Comparison of ENCODE assay signal across 8 cellular contexts in genomic region chr2:86193901-86194567, GRCh38. TPM values are rescaled to one million over a fixed set of nuclear protein-coding genes. Genes with fewer than 3 reads are reported as not detected.
DNase-seq lines count a peak whose midpoint lies in the region; ATAC-seq and TF ChIP-seq lines count a peak whose summit lies in the region.

No MANE protein-coding gene starts in this region.

- WGBS in liver, result 72% methylated on average over 7 of the region's 7 CpGs

- H3K27ac ChIP-seq in right atrium auricular region, result peak overlapping the region; percentile 100
- H3K27ac ChIP-seq in liver (ENCODE audit: low read depth in 1 of 2, low read length in 2 of 2), result peak overlapping the region in 1 of 2 donors; percentile 96
- H3K27ac ChIP-seq in uterus, result peak overlapping the region; percentile 98 to 99

- peaks cover 0 to 63% of the 10 kb centered on the region in 2 donors for H3K4me1 ChIP-seq in right atrium auricular region
- H3K4me1 ChIP-seq in liver (ENCODE audit: control insufficient read depth in 4 of 4, insufficient read depth in 4 of 4, low read length in 3 of 4), result peaks cover 5 to 32% (median 22%) of the 10 kb centered on the region in 4 donors
- peaks cover 0 to 7% of the 10 kb centered on the region in 2 donors for H3K4me1 ChIP-seq in uterus

- TF ChIP-seq CTCF in right atrium auricular region (IDR thresholded peaks at IDR 0.05) (no peak), liver (IDR thresholded peaks at IDR 0.05; ENCODE audit: low read depth, low read length, missing input control) (no peak), uterus (IDR thresholded peaks at IDR 0.05) (no peak)

- TF ChIP-seq RAD21 in liver (IDR thresholded peaks at IDR 0.05), result no peak

- peak overlapping the region; percentile 94 to 97 for H3K4me3 ChIP-seq in right atrium auricular region
- peak overlapping the region; percentile 65 to 83 (median 83) for H3K4me3 ChIP-seq in liver (ENCODE audit: low read depth in 1 of 3, low read length in 3 of 3)
- H3K4me3 ChIP-seq in uterus, result peak overlapping the region; percentile 94 to 97

- no peak overlapping the region for H3K9ac ChIP-seq in liver (ENCODE audit: low read depth in 1 of 2, low read length in 2 of 2)

- DNase-seq in right atrium auricular region (ENCODE audit: low spot score) (no peak), left ventricle myocardium superior (no peak), uterus (no peak), DMS153 (lab: John Stamatoyannopoulos, UW) (no peak), cerebellum (ENCODE audit: low spot score) (no peak), Ammon's horn (ENCODE audit: low spot score) (no peak)
- DNase-seq in activated naive CD8-positive, alpha-beta T cell treated with anti-CD3 and anti-CD28 coated beads, Interleukin-2, amount 10 ng/mL, durations not matched to agents 7 days and 5 days, result no peak

- no peak for ATAC-seq in left ventricle myocardium superior
- no peak for ATAC-seq in activated naive CD8-positive, alpha-beta T cell treated with anti-CD3 and anti-CD28 coated beads, Interleukin-2, amount 10 ng/mL, durations not matched to agents 7 days and 5 days (ENCODE audit: low read depth)

- peaks cover 43% of the 10 kb centered on the region for H3K4me1 Mint-ChIP-seq in activated naive CD8-positive, alpha-beta T cell treated with anti-CD3 and anti-CD28 coated beads, Interleukin-2, amount 10 ng/mL, durations not matched to agents 7 days and 5 days

- H3K27me3 ChIP-seq in right atrium auricular region, result no peaks in the 10 kb centered on the region
- no peaks in the 10 kb centered on the region for H3K27me3 ChIP-seq in liver (ENCODE audit: control insufficient read depth in 4 of 4, insufficient read depth in 4 of 4, low read length in 3 of 4)
- H3K27me3 ChIP-seq in uterus, result no peaks in the 10 kb centered on the region

- H3K4me3 Mint-ChIP-seq in activated naive CD8-positive, alpha-beta T cell treated with anti-CD3 and anti-CD28 coated beads, Interleukin-2, amount 10 ng/mL, durations not matched to agents 7 days and 5 days, result peak overlapping the region; percentile 96

- intact Hi-C loops in left ventricle myocardium superior (cut with micrococcal nuclease) (no loop called here), uterus (cut with DNase I; ENCODE audit: low total_unique reads) (no loop called here)

- peaks cover 4% of the 10 kb centered on the region for H3K36me3 ChIP-seq in right atrium auricular region
- H3K36me3 ChIP-seq in liver (ENCODE audit: control insufficient read depth in 4 of 4, insufficient read depth in 3 of 4, low read depth in 1 of 4, low read length in 3 of 4), result peaks cover 0 to 2% (median 0%) of the 10 kb centered on the region in 4 donors
- no peaks in the 10 kb centered on the region for H3K36me3 ChIP-seq in uterus

- H3K27me3 Mint-ChIP-seq in activated naive CD8-positive, alpha-beta T cell treated with anti-CD3 and anti-CD28 coated beads, Interleukin-2, amount 10 ng/mL, durations not matched to agents 7 days and 5 days, result no peaks in the 10 kb centered on the region

- H3K9me3 ChIP-seq in right atrium auricular region, result no peaks in the 10 kb centered on the region
- no peaks in the 10 kb centered on the region for H3K9me3 ChIP-seq in liver (ENCODE audit: control insufficient read depth in 4 of 4, low read length in 3 of 4)
- H3K9me3 ChIP-seq in uterus, result no peaks in the 10 kb centered on the region

- peaks cover 25% of the 10 kb centered on the region for H3K36me3 Mint-ChIP-seq in activated naive CD8-positive, alpha-beta T cell treated with anti-CD3 and anti-CD28 coated beads, Interleukin-2, amount 10 ng/mL, durations not matched to agents 7 days and 5 days

- no peak for TF ChIP-seq POLR2A in uterus (IDR thresholded peaks at IDR 0.05)

- POLR2A ChIA-PET in activated naive CD8-positive, alpha-beta T cell treated with anti-CD3 and anti-CD28 coated beads, Interleukin-2, amount 10 ng/mL, durations not matched to agents 7 days and 5 days (lab: Charles Lee), result interaction anchor here (0.6 to 3.2 kb wide), 5 partner anchors 9 to 870 kb away, joined by 3 to 38 read pairs (median 5); partner anchors contain the start of genes KDM3A, POLR1A and PTCD3

- peak overlapping the region; percentile 82 for H3K27ac Mint-ChIP-seq in activated naive CD8-positive, alpha-beta T cell treated with anti-CD3 and anti-CD28 coated beads, Interleukin-2, amount 10 ng/mL, durations not matched to agents 7 days and 5 days

- H3K9me3 Mint-ChIP-seq in activated naive CD8-positive, alpha-beta T cell treated with anti-CD3 and anti-CD28 coated beads, Interleukin-2, amount 10 ng/mL, durations not matched to agents 7 days and 5 days, result no peaks in the 10 kb centered on the region

TF ChIP-seq in liver, 16 proteins besides CTCF, POLR2A, EP300 and RAD21:
- no peak for TF ChIP-seq FOXA1 (IDR thresholded peaks at IDR 0.05)
- TF ChIP-seq HNF4A (conservative IDR thresholded peaks at IDR 0.05), result no peak
- TF ChIP-seq SP1 (IDR thresholded peaks at IDR 0.05), result no peak
- TF ChIP-seq ATF3 (IDR thresholded peaks at IDR 0.05), result no peak
- TF ChIP-seq HNF4G (IDR thresholded peaks at IDR 0.05), result no peak
- no peak for TF ChIP-seq GABPA (IDR thresholded peaks at IDR 0.05 in 1 of 2, conservative IDR thresholded peaks at IDR 0.05 in 1 of 2)
- no peak for TF ChIP-seq MAX (IDR thresholded peaks at IDR 0.05)
- TF ChIP-seq RXRA (IDR thresholded peaks at IDR 0.05), result no peak
- TF ChIP-seq EGR1 (IDR thresholded peaks at IDR 0.05; ENCODE audit: low read depth in 2 of 2), result no peak
- TF ChIP-seq FOXA2 (IDR thresholded peaks at IDR 0.05), result no peak
- no peak for TF ChIP-seq JUND (IDR thresholded peaks at IDR 0.05)
- no peak for TF ChIP-seq YY1 (IDR thresholded peaks at IDR 0.05)
- no peak for TF ChIP-seq TAF1 (conservative IDR thresholded peaks at IDR 0.05)
- no peak for TF ChIP-seq ZBTB33 (IDR thresholded peaks at IDR 0.05)
- no peak for TF ChIP-seq REST (IDR thresholded peaks at IDR 0.05)
TF ChIP-seq in liver: peak in this region for 0.

RNA-seq across cellular contexts. Expression of gene IMMT, which starts 1.2 kb away (rescaled TPM):
- total RNA-seq in right atrium auricular region, result 100 to 1,000 TPM; 104 to 177 TPM
- total RNA-seq in left ventricle myocardium superior, result 301 TPM
- 100 to 1,000 TPM; 121 to 122 TPM for total RNA-seq in activated naive CD8-positive, alpha-beta T cell treated with anti-CD3 and anti-CD28 coated beads, Interleukin-2, amount 10 ng/mL, durations not matched to agents 7 days and 5 days
- total RNA-seq in liver, result 10 to 100 TPM; 38.3 to 48.3 TPM
- polyA plus RNA-seq in liver, result 10 to 100 TPM; 45.5 to 49.1 TPM
- 10 to 100 TPM in 3 of 4 donors, 1 to 10 TPM in 1; 9.7 to 63.0 (median 36.2) TPM for total RNA-seq in uterus
- total RNA-seq in cerebellum, result 51.2 TPM

RNA-seq across cellular contexts. Expression of gene MRPL35, which starts 5.2 kb away (rescaled TPM):
- total RNA-seq in right atrium auricular region, result 10 to 100 TPM; 36.0 to 53.5 TPM
- total RNA-seq in left ventricle myocardium superior, result 101 TPM
- 10 to 100 TPM; 38.5 to 39.7 TPM for total RNA-seq in activated naive CD8-positive, alpha-beta T cell treated with anti-CD3 and anti-CD28 coated beads, Interleukin-2, amount 10 ng/mL, durations not matched to agents 7 days and 5 days
- total RNA-seq in liver, result 10 to 100 TPM; 19.8 to 32.3 TPM
- 10 to 100 TPM; 33.8 to 36.9 TPM for polyA plus RNA-seq in liver
- total RNA-seq in uterus, result 10 to 100 TPM; 22.6 to 71.2 (median 31.5) TPM
- total RNA-seq in cerebellum, result 32.9 TPM
